In the genomic region with DNA sequence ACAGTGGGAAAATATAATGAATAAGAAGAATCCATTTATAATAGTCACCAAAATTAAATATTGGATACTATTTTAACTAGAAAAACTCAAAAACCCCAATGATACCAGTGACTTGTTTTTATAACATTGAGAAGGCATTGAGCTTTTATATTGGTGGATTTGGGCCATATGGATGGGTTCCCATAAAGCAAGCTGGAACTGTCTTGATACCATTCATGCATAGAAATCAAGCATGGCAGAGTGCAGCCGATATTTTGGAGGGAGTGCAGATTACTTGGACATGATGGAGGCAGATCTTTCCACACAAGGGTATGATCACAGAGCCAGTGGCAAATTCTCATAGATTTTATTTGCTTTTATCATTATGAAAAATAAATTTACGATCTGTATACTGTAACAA, we compare ENCODE assay signal across 26 cellular contexts. TPM values are rescaled to one million over a fixed set of nuclear protein-coding genes. Genes with fewer than 3 reads are reported as not detected.
"Had no signal": no experiment of that assay in that cellular context is flagged by ENCODE, and none has a peak within 500 bp of the region (broad histone marks: within the 10 kb centered on the region; RNA-seq: fewer than 3 reads in every experiment).

No MANE protein-coding gene starts in this region.

- H3K9me3 Mint-ChIP-seq: activated T-cell treated with anti-CD3 and anti-CD28 coated beads, Interleukin-2, amount 50 U/mL, for 4 hours; activated T-helper 2 cell treated with anti-CD3 and anti-CD28 coated beads, Interferon-gamma antibody, Interleukin-2, Interleukin-4, amounts not matched to agents 10 μg/mL and 5 μg/mL and 100 μg/mL, durations not matched to agents 14 hours and 24 hours and 36 hours; naive thymus-derived CD4-positive, alpha-beta T cell; neural crest cell had no signal

- H3K36me3 Mint-ChIP-seq: activated naive CD8-positive, alpha-beta T cell had no signal

- H3K27ac Mint-ChIP-seq: activated naive CD8-positive, alpha-beta T cell; activated T-helper 2 cell treated with anti-CD3 and anti-CD28 coated beads, Interferon-gamma antibody, Interleukin-2, Interleukin-4, amounts not matched to agents 10 μg/mL and 5 μg/mL and 100 μg/mL, durations not matched to agents 14 hours and 24 hours and 36 hours; naive thymus-derived CD4-positive, alpha-beta T cell; progenitor cell of endocrine pancreas; T-helper 17 cell had no signal

- H3K4me3 Mint-ChIP-seq: activated naive CD8-positive, alpha-beta T cell; activated T-cell treated with anti-CD3 and anti-CD28 coated beads, Interleukin-2, amount 50 U/mL, for 4 hours; naive thymus-derived CD4-positive, alpha-beta T cell; neural crest cell; T-helper 17 cell had no signal

- H3K36me3 ChIP-seq: adrenal gland, ascending aorta, colonic mucosa, gastroesophageal sphincter, heart right ventricle, lower lobe of right lung, transverse colon, uterus had no signal

- H3K4me3 ChIP-seq: adrenal gland, ascending aorta, colonic mucosa, gastroesophageal sphincter, heart right ventricle, lower lobe of right lung, transverse colon, uterus had no signal

- H3K27me3 ChIP-seq: adrenal gland, ascending aorta, colonic mucosa, gastroesophageal sphincter, heart right ventricle, transverse colon, uterus had no signal

- H3K4me1 ChIP-seq: colonic mucosa had no signal

- H3K9me3 ChIP-seq: adrenal gland, ascending aorta, colonic mucosa, gastroesophageal sphincter, heart right ventricle, lower lobe of right lung, transverse colon, uterus had no signal

- H3K27me3 Mint-ChIP-seq: progenitor cell of endocrine pancreas had no signal

- H3K27ac ChIP-seq: adrenal gland, ascending aorta, colonic mucosa, epithelial cell of prostate, gastroesophageal sphincter, lower lobe of right lung, transverse colon had no signal

- DNase-seq: activated CD4-positive, alpha-beta T cell treated with anti-CD3 and anti-CD28 coated beads for 4 hours; activated CD4-positive, alpha-beta T cell treated with anti-CD3 and anti-CD28 coated beads, Interleukin-2, amount 50 U/mL, for 48 hours; activated CD4-positive, CD25-positive, alpha-beta regulatory T cell; activated CD8-positive, alpha-beta memory T cell treated with anti-CD3 and anti-CD28 coated beads, Interleukin-2, amount 50 U/mL, for 48 hours; activated naive CD4-positive, alpha-beta T cell; activated T-cell treated with anti-CD3 and anti-CD28 coated beads, Interleukin-2, amount 50 U/mL, for 4 hours; adrenal gland; central memory CD4-positive, alpha-beta T cell; colonic mucosa; islet precursor cell; lower lobe of right lung; naive thymus-derived CD4-positive, alpha-beta T cell; retina; stimulated activated CD4-positive, alpha-beta T cell treated with anti-CD3 and anti-CD28 coated beads, Interleukin-4, amount 100 ng/mL, for 24 hours; stimulated activated naive CD8-positive, alpha-beta T cell treated with anti-CD3 and anti-CD28 coated beads, Interleukin-15, Interleukin-2, amounts not matched to agents 100 U/mL and 50 U/mL, for 24 hours; T-helper 17 cell; transverse colon; uterus had no signal

- ATAC-seq: activated T-cell treated with anti-CD3 and anti-CD28 coated beads, Interleukin-2, amount 50 U/mL, for 4 hours; gastroesophageal sphincter; lower lobe of right lung; naive thymus-derived CD4-positive, alpha-beta T cell; stimulated activated naive CD8-positive, alpha-beta T cell treated with anti-CD3 and anti-CD28 coated beads, Interleukin-15, Interleukin-2, amounts not matched to agents 100 U/mL and 50 U/mL, for 24 hours; T-helper 17 cell had no signal

RNA-seq across cellular contexts. Expression of gene RWDD3, which starts 3.8 kb away (rescaled TPM):
- total RNA-seq: ascending aorta had no signal
